8 cellular contexts compared by ENCODE assay signal in genomic region chr11:122215244-122215992, GRCh38.
DNase-seq lines count a peak whose midpoint lies in the region; ATAC-seq and TF ChIP-seq lines count a peak whose summit lies in the region.

No MANE protein-coding gene starts in this region.

- no peak overlapping the region for H2AK5ac ChIP-seq in neuronal stem cell (ENCODE audit: low read depth, low read length)

- no peak overlapping the region for H4K8ac ChIP-seq in neuronal stem cell (ENCODE audit: low read depth, low read length)

- H3K27ac ChIP-seq in foreskin keratinocyte (no peak overlapping the region), neuronal stem cell (replicated peaks; ENCODE audit: low read length) (no peak overlapping the region)

- intact Hi-C loops in activated CD8-positive, alpha-beta T cell treated with anti-CD3 and anti-CD28 coated beads for 36 hours (cut with micrococcal nuclease), result loop anchor here (5.0 kb wide), 1 partner anchor 292 kb away; no protein-coding TSS in a partner anchor

- H3K4me3 Mint-ChIP-seq in activated CD8-positive, alpha-beta T cell treated with anti-CD3 and anti-CD28 coated beads for 36 hours, result no peak overlapping the region

- H3K36me3 ChIP-seq in HAP-1 (replicated peaks) (no peaks in the 10 kb centered on the region), neuronal stem cell (replicated peaks in 1 of 2; ENCODE audit: control insufficient read depth in 2 of 2, insufficient read depth in 2 of 2, low read length in 2 of 2) (no peaks in the 10 kb centered on the region)

- no peaks in the 10 kb centered on the region for H3K27me3 ChIP-seq in HAP-1 (ENCODE audit: low read depth)
- H3K27me3 ChIP-seq in foreskin keratinocyte, result no peaks in the 10 kb centered on the region
- no peaks in the 10 kb centered on the region for H3K27me3 ChIP-seq in neuronal stem cell (ENCODE audit: control insufficient read depth in 3 of 3, insufficient read depth in 3 of 3, low read depth in 1 of 3, low read length in 3 of 3)

- H2AFZ ChIP-seq in neuronal stem cell (ENCODE audit: low read length), result peak overlapping the region; percentile 89

- CTCF ChIA-PET in activated CD8-positive, alpha-beta T cell treated with anti-CD3 and anti-CD28 coated beads for 36 hours (lab: Charles Lee), result interaction anchor here (0.6 to 3.2 kb wide), 11 partner anchors 10 to 981 kb away, joined by 3 to 29 read pairs (median 4); no protein-coding TSS in a partner anchor

- no peak overlapping the region for H2BK12ac ChIP-seq in neuronal stem cell (ENCODE audit: low read length)

- no peak overlapping the region for H3K18ac ChIP-seq in neuronal stem cell (ENCODE audit: low read length)

- H3K23ac ChIP-seq in neuronal stem cell (ENCODE audit: low read depth, low read length, poor library complexity), result no peak overlapping the region

- no peak overlapping the region for H2BK15ac ChIP-seq in neuronal stem cell (ENCODE audit: low read length)

- no peak overlapping the region for H2BK120ac ChIP-seq in neuronal stem cell (ENCODE audit: low read depth, low read length)

- H3K14ac ChIP-seq in neuronal stem cell (ENCODE audit: low read length), result no peak overlapping the region

- H3K4me3 ChIP-seq in HAP-1 (no peak overlapping the region), NB4 (ENCODE audit: low read depth, low read length) (no peak overlapping the region), neuronal stem cell (ENCODE audit: low read length in 2 of 2) (peak overlapping the region in 1 of 2 donors; percentile 15)

- ATAC-seq in activated CD8-positive, alpha-beta T cell treated with anti-CD3 and anti-CD28 coated beads for 36 hours, result peak; percentile 37
- peak; percentile 80 for ATAC-seq in foreskin keratinocyte

- H4K91ac ChIP-seq in neuronal stem cell (ENCODE audit: low read depth, low read length, poor library complexity), result no peak overlapping the region

- DNase-seq in NCI-H82 (lab: John Stamatoyannopoulos, UW) (peak; percentile 53), NCI-H82 treated with DMSO at 0.1 percent for 48 hours (lab: John Stamatoyannopoulos, UW; ENCODE audit: unreplicated experiment) (no peak), HAP-1 (ENCODE audit: low spot score in 2 of 2) (peak; percentile 28 to 72), NB4 (ENCODE audit: low read depth) (peak; percentile 70), foreskin keratinocyte (no peak), neuronal stem cell (ENCODE audit: low spot score) (peak; percentile 67), NCI-H2171 (lab: John Stamatoyannopoulos, UW) (no peak)
- peak; percentile 48 for DNase-seq in activated CD8-positive, alpha-beta T cell treated with anti-CD3 and anti-CD28 coated beads for 36 hours

- H3K36me3 Mint-ChIP-seq in activated CD8-positive, alpha-beta T cell treated with anti-CD3 and anti-CD28 coated beads for 36 hours (ENCODE audit: low read depth), result no peaks in the 10 kb centered on the region

- peak overlapping the region; percentile 63 for H3K9ac ChIP-seq in neuronal stem cell (ENCODE audit: low read depth, low read length, poor library complexity)

- no peak overlapping the region for H3K4ac ChIP-seq in neuronal stem cell (ENCODE audit: low read length)

- no peaks in the 10 kb centered on the region for H3K4me1 Mint-ChIP-seq in activated CD8-positive, alpha-beta T cell treated with anti-CD3 and anti-CD28 coated beads for 36 hours (ENCODE audit: low read depth)

- no peak for TF ChIP-seq POLR2A in NB4 (IDR thresholded peaks at IDR 0.05; ENCODE audit: extremely low read depth, insufficient read length)

- POLR2A ChIA-PET in activated CD8-positive, alpha-beta T cell treated with anti-CD3 and anti-CD28 coated beads for 36 hours (lab: Charles Lee), result interaction anchor here (0.6 kb wide), 1 partner anchor 147 kb away, joined by 3 read pairs; no protein-coding TSS in a partner anchor

- no peaks in the 10 kb centered on the region for H3K9me3 Mint-ChIP-seq in activated CD8-positive, alpha-beta T cell treated with anti-CD3 and anti-CD28 coated beads for 36 hours

- peaks cover 4% of the 10 kb centered on the region for H3K27me3 Mint-ChIP-seq in activated CD8-positive, alpha-beta T cell treated with anti-CD3 and anti-CD28 coated beads for 36 hours

- WGBS in neuronal stem cell (ENCODE audit: extremely low coverage in 2 of 2, insufficient read length in 2 of 2, insufficient replicate concordance in 1 of 2), 2 donors, result no CpG with 5 or more reads among the region's 11 CpGs

- H3K4me1 ChIP-seq in HAP-1 (no peaks in the 10 kb centered on the region), foreskin keratinocyte (no peaks in the 10 kb centered on the region), neuronal stem cell (ENCODE audit: control insufficient read depth in 2 of 2, insufficient read depth in 1 of 2, low read depth in 1 of 2, low read length in 2 of 2) (peaks cover 3 to 14% of the 10 kb centered on the region in 2 donors)

- no peaks in the 10 kb centered on the region for H3K79me1 ChIP-seq in neuronal stem cell (ENCODE audit: low read depth, low read length)

- H3K9me3 ChIP-seq in HAP-1 (no peaks in the 10 kb centered on the region), neuronal stem cell (replicated peaks in 1 of 2; ENCODE audit: control insufficient read depth in 2 of 2, insufficient read depth in 1 of 2, low read depth in 1 of 2, low read length in 2 of 2) (no peaks in the 10 kb centered on the region)

- H3K4me2 ChIP-seq in neuronal stem cell (ENCODE audit: insufficient read depth, low read length, poor library complexity, severe bottlenecking), result no peak overlapping the region

- H2BK5ac ChIP-seq in neuronal stem cell (ENCODE audit: low read length), result no peak overlapping the region

- H3K27ac Mint-ChIP-seq in activated CD8-positive, alpha-beta T cell treated with anti-CD3 and anti-CD28 coated beads for 36 hours, result no peak overlapping the region

- in situ Hi-C loops in HAP-1 (cut with MboI; ENCODE audit: low sequenced_read_pairs), result loop anchor here (5.0 kb wide), 1 partner anchor 292 kb away; no protein-coding TSS in a partner anchor

- peak; percentile 95 for TF ChIP-seq CTCF in NB4 (IDR thresholded peaks at IDR 0.05; ENCODE audit: low read depth, low read length)
- TF ChIP-seq CTCF in activated CD8-positive, alpha-beta T cell treated with anti-CD3 and anti-CD28 coated beads for 36 hours (IDR thresholded peaks at IDR 0.05), result peak; percentile 81
- peak; percentile 86 for TF ChIP-seq CTCF in foreskin keratinocyte (conservative IDR thresholded peaks at IDR 0.05)

Comparison
In these comparisons a context has a peak if more than half of its experiments do, and no peak if none do; other contexts are left out.
1. DNase-seq: peak in NCI-H82 (single experiment), HAP-1 (2 of 2), NB4 (single experiment), activated CD8-positive, alpha-beta T cell treated with anti-CD3 and anti-CD28 coated beads for 36 hours (single experiment) and neuronal stem cell (single experiment); none in NCI-H82 treated with DMSO at 0.1 percent for 48 hours (single experiment), foreskin keratinocyte (0 of 2) and NCI-H2171 (single experiment).
2. Peak in every context shown above with its lines, with median percentiles within 50 percentile points of each other: CTCF ChIP-seq.